24 cellular contexts compared by ENCODE assay signal in genomic region chr14:94400454-94400853, GRCh38. TPM values are rescaled to one million over a fixed set of nuclear protein-coding genes. Genes with fewer than 3 reads are reported as not detected.
"Had no signal": no experiment of that assay in that cellular context is flagged by ENCODE, and none has a peak within 500 bp of the region (broad histone marks: within the 10 kb centered on the region; RNA-seq: fewer than 3 reads in every experiment).

No MANE protein-coding gene starts in this region.

- DNase-seq: cortex of kidney; dorsolateral prefrontal cortex; effector CD8-positive, alpha-beta T cell; gastrocnemius medialis; heart right ventricle; kidney; left cardiac atrium; left ventricle myocardium inferior; lower lobe of right lung; mesenchymal stem cell; midbrain; nucleus accumbens; ovary; right cardiac atrium; stimulated activated CD4-positive, alpha-beta T cell treated with anti-CD3 and anti-CD28 coated beads, Interleukin-4, amount 100 ng/mL, for 1 hour; stimulated activated CD8-positive, alpha-beta memory T cell treated with anti-CD3 and anti-CD28 coated beads, Interleukin-4, amount 100 ng/mL, for 48 hours; stimulated activated naive CD8-positive, alpha-beta T cell treated with anti-CD3 and anti-CD28 coated beads, Interleukin-15, Interleukin-2, amounts not matched to agents 100 U/mL and 50 U/mL, for 24 hours; thyroid gland had no signal

- H3K27me3 ChIP-seq: esophagus muscularis mucosa, gastrocnemius medialis, neural progenitor cell, ovary, suprapubic skin, thyroid gland had no signal

- H3K4me3 ChIP-seq: dorsolateral prefrontal cortex, esophagus muscularis mucosa, gastrocnemius medialis, heart right ventricle, left ventricle myocardium inferior, lower lobe of right lung, neural progenitor cell, ovary, suprapubic skin, thyroid gland had no signal

- H3K9me3 ChIP-seq: gastrocnemius medialis, lower lobe of right lung, ovary, suprapubic skin, thyroid gland had no signal

- H3K36me3 ChIP-seq: esophagus muscularis mucosa, gastrocnemius medialis, heart right ventricle, left ventricle myocardium inferior, lower lobe of right lung, neural progenitor cell, ovary, suprapubic skin, thyroid gland had no signal

- H3K4me1 ChIP-seq: esophagus muscularis mucosa, gastrocnemius medialis, left ventricle myocardium inferior, suprapubic skin had no signal

- H3K27ac ChIP-seq: esophagus muscularis mucosa, gastrocnemius medialis, heart right ventricle, left ventricle myocardium inferior, lower lobe of right lung, neural progenitor cell, ovary, suprapubic skin, thyroid gland had no signal

RNA-seq across cellular contexts. Expression of gene SERPINA1, which starts 12.1 kb away (rescaled TPM):
- total RNA-seq: fibroblast of villous mesenchyme had no signal

RNA-seq across cellular contexts. Expression of gene SERPINA2, which starts 34.0 kb away (rescaled TPM):
- total RNA-seq: dorsolateral prefrontal cortex; esophagus muscularis mucosa; fibroblast of villous mesenchyme; gastrocnemius medialis; heart right ventricle; kidney; left cardiac atrium; left ventricle myocardium inferior; lower lobe of right lung; natural killer cell treated with Interleukin-12 subunit alpha and Interleukin-12 subunit beta and Interleukin-15 and Interleukin-18, amount 100 ng/mL, for 72 hours; ovary; posterior vena cava; right cardiac atrium; suprapubic skin; thyroid gland had no signal

RNA-seq across cellular contexts. Expression of gene SERPINA11, which starts 52.1 kb away (rescaled TPM):
- total RNA-seq: esophagus muscularis mucosa; fibroblast of villous mesenchyme; heart right ventricle; kidney; left cardiac atrium; left ventricle myocardium inferior; lower lobe of right lung; natural killer cell treated with Interleukin-12 subunit alpha and Interleukin-12 subunit beta and Interleukin-15 and Interleukin-18, amount 100 ng/mL, for 72 hours; ovary; posterior vena cava; right cardiac atrium; suprapubic skin; thyroid gland had no signal
